1 cellular context compared by ENCODE assay signal in genomic region chr7:12951397-12951801, GRCh38.
TF ChIP-seq lines count a peak whose summit lies in the region.

No MANE protein-coding gene starts in this region.

TF ChIP-seq in HEK293, 187 proteins besides CTCF, POLR2A, EP300 and RAD21 (continued from another document):
- no peak for TF ChIP-seq ZNF664 (tag by site-specific recombination; IDR thresholded peaks at IDR 0.05)
